9 cellular contexts compared by ENCODE assay signal in genomic region chr12:110591508-110592051, GRCh38. TPM values are rescaled to one million over a fixed set of nuclear protein-coding genes. Genes with fewer than 3 reads are reported as not detected.
DNase-seq lines count a peak whose midpoint lies in the region; ATAC-seq and TF ChIP-seq lines count a peak whose summit lies in the region.
"Had no signal": no experiment of that assay in that cellular context is flagged by ENCODE, and none has a peak within 500 bp of the region (broad histone marks: within the 10 kb centered on the region; RNA-seq: fewer than 3 reads in every experiment).

No MANE protein-coding gene starts in this region.

- no peak overlapping the region for H3K4me3 Mint-ChIP-seq in central memory CD8-positive, alpha-beta T cell
- H3K4me3 Mint-ChIP-seq in naive thymus-derived CD4-positive, alpha-beta T cell = peak overlapping the region in 7 of 10 donors; percentile 4 to 73 (median 27)

- no peak overlapping the region for H3K4me3 ChIP-seq in naive thymus-derived CD4-positive, alpha-beta T cell (ENCODE audit: low read length)
- H3K4me3 ChIP-seq in H7 (ENCODE audit: insufficient read depth, low read depth, low read length) = no peak overlapping the region

- no peaks in the 10 kb centered on the region for H3K9me3 ChIP-seq in naive thymus-derived CD4-positive, alpha-beta T cell (ENCODE audit: control insufficient read depth in 2 of 3, low read length in 3 of 3)

- intact Hi-C loops in naive thymus-derived CD4-positive, alpha-beta T cell (cut with micrococcal nuclease) = loop anchor here (1.0 kb wide), 2 partner anchors 8 to 13 kb away; partner anchors contain the start of gene PPTC7 (in 2 of the 2)
- intact Hi-C loops in posterior cingulate gyrus (cut with DNase I) = no loop called here

- peak overlapping the region; percentile 5 for H3K27ac Mint-ChIP-seq in central memory CD8-positive, alpha-beta T cell (ENCODE audit: low read depth)
- H3K27ac Mint-ChIP-seq in naive thymus-derived CD4-positive, alpha-beta T cell = peak overlapping the region; percentile 91 to 98 (median 95)

- no peaks in the 10 kb centered on the region for H3K9me3 Mint-ChIP-seq in central memory CD8-positive, alpha-beta T cell
- H3K9me3 Mint-ChIP-seq in naive thymus-derived CD4-positive, alpha-beta T cell = no peaks in the 10 kb centered on the region

- TF ChIP-seq CTCF in C4-2B (conservative IDR thresholded peaks at IDR 0.05) = no peak

- H3K27ac ChIP-seq in C4-2B = peak overlapping the region; percentile 26; the same call in 1 of the 2 replicates
- peak overlapping the region; percentile 76 for H3K27ac ChIP-seq in naive thymus-derived CD4-positive, alpha-beta T cell (ENCODE audit: low read depth, low read length)
- H3K27ac ChIP-seq: KMS-11 had no signal

- H3K27me3 ChIP-seq in naive thymus-derived CD4-positive, alpha-beta T cell (ENCODE audit: control insufficient read depth in 2 of 2, insufficient read depth in 2 of 2, low read length in 2 of 2) = no peaks in the 10 kb centered on the region
- no peaks in the 10 kb centered on the region for H3K27me3 ChIP-seq in H7 (ENCODE audit: control insufficient read depth, insufficient read depth, low read length)

- POLR2A ChIA-PET in naive thymus-derived CD4-positive, alpha-beta T cell (lab: Charles Lee) = interaction anchor here (0.6 to 2.3 kb wide), 5 partner anchors 8 to 123 kb away, joined by 3 to 8 read pairs (median 4); partner anchors contain the start of gene FAM216A

- peaks cover 10% of the 10 kb centered on the region for H3K4me1 Mint-ChIP-seq in central memory CD8-positive, alpha-beta T cell
- H3K4me1 Mint-ChIP-seq in naive thymus-derived CD4-positive, alpha-beta T cell = peaks cover 14 to 33% (median 31%) of the 10 kb centered on the region in 7 donors

- no peaks in the 10 kb centered on the region for H3K36me3 ChIP-seq in naive thymus-derived CD4-positive, alpha-beta T cell (ENCODE audit: control insufficient read depth in 2 of 3, insufficient read depth in 3 of 3, low read length in 3 of 3)
- H3K36me3 ChIP-seq in H7 (replicated peaks; ENCODE audit: control insufficient read depth, insufficient read depth, low read length) = no peaks in the 10 kb centered on the region

- DNase-seq in HuH-7.5 (ENCODE audit: low spot score) (peak; percentile 54), amygdala (lab: John Stamatoyannopoulos, UW) (no peak), posterior cingulate gyrus (no peak), H7 (no peak)
- DNase-seq in central memory CD8-positive, alpha-beta T cell (ENCODE audit: low spot score in 2 of 2) = no peak
- no peak for DNase-seq in naive thymus-derived CD4-positive, alpha-beta T cell

- peaks cover 0 to 27% of the 10 kb centered on the region in 2 donors for H3K4me1 ChIP-seq in naive thymus-derived CD4-positive, alpha-beta T cell (ENCODE audit: control insufficient read depth in 2 of 2, insufficient read depth in 2 of 2, low read length in 2 of 2)

- CTCF ChIA-PET in naive thymus-derived CD4-positive, alpha-beta T cell (lab: Charles Lee) = interaction anchor here (2.7 kb wide), 1 partner anchor 9 kb away, joined by 18 read pairs; no protein-coding TSS in a partner anchor

- ATAC-seq in central memory CD8-positive, alpha-beta T cell (replicated peaks; ENCODE audit: extremely low read depth, poor library complexity, severe bottlenecking) = no peak
- no peak for ATAC-seq in naive thymus-derived CD4-positive, alpha-beta T cell
- no peak for ATAC-seq in HG02852 (IDR thresholded peaks at IDR 0.05; ENCODE audit: unreplicated experiment)

- no peaks in the 10 kb centered on the region for H3K27me3 Mint-ChIP-seq in central memory CD8-positive, alpha-beta T cell
- no peaks in the 10 kb centered on the region for H3K27me3 Mint-ChIP-seq in naive thymus-derived CD4-positive, alpha-beta T cell

- peaks cover 1% of the 10 kb centered on the region for H3K36me3 Mint-ChIP-seq in central memory CD8-positive, alpha-beta T cell (ENCODE audit: insufficient read depth)
- no peaks in the 10 kb centered on the region for H3K36me3 Mint-ChIP-seq in naive thymus-derived CD4-positive, alpha-beta T cell

RNA-seq across cellular contexts. Expression of gene PPTC7, which starts 8.5 kb away (rescaled TPM):
- 10 to 100 TPM; 36.7 to 43.8 (median 38.8) TPM for total RNA-seq in naive thymus-derived CD4-positive, alpha-beta T cell
- polyA plus RNA-seq in naive thymus-derived CD4-positive, alpha-beta T cell = 10 to 100 TPM in 1 of 2 donors, 1 to 10 TPM in 1; 9.7 to 10.7 TPM
- 4.6 and 7.4 TPM in 2 replicates for total RNA-seq in H7 (2014; rRNA removed; shearing (Covaris generic))

RNA-seq across cellular contexts. Expression of gene TCTN1, which starts 22.3 kb away (rescaled TPM):
- 10 to 100 TPM in 3 of 5 experiments, 1 to 10 TPM in 2; 5.2 to 13.0 (median 10.2) TPM for total RNA-seq in naive thymus-derived CD4-positive, alpha-beta T cell
- 1 to 10 TPM; 4.2 to 8.8 TPM for polyA plus RNA-seq in naive thymus-derived CD4-positive, alpha-beta T cell
- total RNA-seq in H7 (2014; rRNA removed; shearing (Covaris generic)) = 6.2 and 7.8 TPM in 2 replicates
